8 cellular contexts compared by ENCODE assay signal in the genomic region with DNA sequence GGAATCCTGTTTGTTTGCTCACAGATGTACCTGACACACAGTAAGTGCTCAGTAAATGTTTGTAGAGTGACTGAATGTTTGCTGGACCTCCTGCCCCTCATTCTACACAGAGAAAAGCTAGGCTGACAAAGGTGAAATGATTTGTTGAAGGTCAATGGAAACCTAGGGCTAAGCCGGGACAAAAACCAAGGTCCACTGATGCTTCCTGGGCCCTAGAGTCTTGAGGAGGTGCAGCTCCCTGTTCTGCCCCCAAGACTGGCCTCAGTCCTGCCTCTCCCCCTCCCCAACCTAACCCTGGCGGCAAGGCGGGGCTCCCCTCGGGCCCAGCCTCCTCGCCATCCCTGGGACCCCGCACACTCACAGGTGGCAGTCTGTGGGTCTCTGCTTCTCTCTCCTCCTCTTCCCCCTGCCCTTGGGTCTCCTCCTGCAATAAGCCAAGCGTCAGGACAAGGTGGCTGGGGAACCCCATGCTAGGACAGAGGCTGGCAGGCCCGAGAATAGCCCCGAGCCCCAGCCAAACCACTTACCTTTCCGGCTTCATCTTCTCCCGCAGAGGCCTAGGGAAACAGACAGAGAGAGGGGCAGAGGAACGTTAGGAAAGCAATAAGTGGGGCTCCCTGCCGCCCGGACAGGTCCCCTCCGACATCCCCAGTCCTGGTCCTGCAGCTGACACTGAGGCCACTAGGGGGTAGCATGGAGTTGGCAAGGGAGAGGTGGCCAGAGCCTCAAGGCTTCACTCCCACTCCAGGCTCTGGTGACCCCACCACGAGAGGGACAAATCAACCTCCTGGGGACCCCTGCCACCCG. TPM values are rescaled to one million over a fixed set of nuclear protein-coding genes. Genes with fewer than 3 reads are reported as not detected.
A peak's percentile ranks its signal among the peaks of the same experiment; 100 is the strongest.
DNase-seq lines count a peak whose midpoint lies in the region; ATAC-seq and TF ChIP-seq lines count a peak whose summit lies in the region.

No MANE protein-coding gene starts in this region.

- H3K27ac ChIP-seq in right atrium auricular region = peak overlapping the region in 1 of 2 donors; percentile 1

- TF ChIP-seq CTCF in right atrium auricular region (IDR thresholded peaks at IDR 0.05) = peak; percentile 87 to 96

- ATAC-seq in sciatic nerve (peak; percentile 89), HG02840 (IDR thresholded peaks at IDR 0.05; ENCODE audit: low FRiP score, unreplicated experiment) (no peak)

- no peak overlapping the region for H3K4me3 Mint-ChIP-seq in T-helper 1 cell treated with Interleukin-12 subunit alpha and Interleukin-12 subunit beta and Interleukin-4 antibody, amounts not matched to agents 30 μg/mL and 1 μg/mL, for 36 hours

- H3K9me3 Mint-ChIP-seq in T-helper 1 cell treated with Interleukin-12 subunit alpha and Interleukin-12 subunit beta and Interleukin-4 antibody, amounts not matched to agents 30 μg/mL and 1 μg/mL, for 36 hours = no peaks in the 10 kb centered on the region

- no peaks in the 10 kb centered on the region for H3K36me3 Mint-ChIP-seq in T-helper 1 cell treated with Interleukin-12 subunit alpha and Interleukin-12 subunit beta and Interleukin-4 antibody, amounts not matched to agents 30 μg/mL and 1 μg/mL, for 36 hours (ENCODE audit: low read depth)

- H3K27ac Mint-ChIP-seq in T-helper 1 cell treated with Interleukin-12 subunit alpha and Interleukin-12 subunit beta and Interleukin-4 antibody, amounts not matched to agents 30 μg/mL and 1 μg/mL, for 36 hours = peak overlapping the region; percentile 69

- H3K4me3 ChIP-seq in adipocyte (ENCODE audit: low read length) (no peak overlapping the region), right atrium auricular region (peak overlapping the region in 1 of 2 donors; percentile 15)

- H3K4me1 Mint-ChIP-seq in T-helper 1 cell treated with Interleukin-12 subunit alpha and Interleukin-12 subunit beta and Interleukin-4 antibody, amounts not matched to agents 30 μg/mL and 1 μg/mL, for 36 hours (ENCODE audit: low read depth) = peaks cover 24% of the 10 kb centered on the region

- H3K27me3 ChIP-seq in adipocyte (replicated peaks; ENCODE audit: control insufficient read depth, insufficient read depth, low read length) (no peaks in the 10 kb centered on the region), right atrium auricular region (no peaks in the 10 kb centered on the region)

- peak; percentile 27 for DNase-seq in NK-92 treated with Interleukin-12 subunit alpha and Interleukin-12 subunit beta, amount 100 ng/mL, for 24 hours (lab: John Stamatoyannopoulos, UW)
- DNase-seq in NK-92 (lab: John Stamatoyannopoulos, UW; ENCODE audit: unreplicated experiment) (no peak), NAMALWA (ENCODE audit: low spot score) (peak; percentile 73), adipocyte (ENCODE audit: low read depth) (peak; percentile 90), right atrium auricular region (ENCODE audit: low spot score) (peak; percentile 78), sciatic nerve (ENCODE audit: low spot score) (peak; percentile 90)

- H3K9me3 ChIP-seq in adipocyte (ENCODE audit: control insufficient read depth, low read length) (no peaks in the 10 kb centered on the region), right atrium auricular region (no peaks in the 10 kb centered on the region)

- H3K9ac ChIP-seq in adipocyte (ENCODE audit: low read length) = peak overlapping the region; percentile 1

- no peaks in the 10 kb centered on the region for H3K36me3 ChIP-seq in adipocyte (ENCODE audit: control insufficient read depth, insufficient read depth, low read length, severe bottlenecking)
- H3K36me3 ChIP-seq in right atrium auricular region = no peaks in the 10 kb centered on the region

- intact Hi-C loops in sciatic nerve (cut with DNase I) = loop anchor here (10.0 kb wide), 1 partner anchor 139 kb away; no protein-coding TSS in a partner anchor

- no peaks in the 10 kb centered on the region for H3K27me3 Mint-ChIP-seq in T-helper 1 cell treated with Interleukin-12 subunit alpha and Interleukin-12 subunit beta and Interleukin-4 antibody, amounts not matched to agents 30 μg/mL and 1 μg/mL, for 36 hours (ENCODE audit: low read depth)

- H3K4me1 ChIP-seq in adipocyte (ENCODE audit: control insufficient read depth, insufficient read depth, low read length) (peaks cover 13% of the 10 kb centered on the region), right atrium auricular region (peaks cover 0 to 34% of the 10 kb centered on the region in 2 donors)

RNA-seq across cellular contexts. Expression of gene PGF, which starts 9.3 kb away (rescaled TPM):
- total RNA-seq in right atrium auricular region (1 to 10 TPM; 3.3 to 7.0 TPM), sciatic nerve (12.4 TPM)

RNA-seq across cellular contexts. Expression of gene RPS6KL1, which starts 23.0 kb away (rescaled TPM):
- 10 to 100 TPM in 1 of 2 donors, 1 to 10 TPM in 1; 7.6 to 10.3 TPM for total RNA-seq in right atrium auricular region
- 4.7 TPM for total RNA-seq in sciatic nerve

RNA-seq across cellular contexts. Expression of gene EIF2B2, which starts 56.7 kb away (rescaled TPM):
- total RNA-seq in right atrium auricular region (10 to 100 TPM; 26.1 to 35.3 TPM), sciatic nerve (30.8 TPM)
